16 cellular contexts compared by ENCODE assay signal in the genomic region with DNA sequence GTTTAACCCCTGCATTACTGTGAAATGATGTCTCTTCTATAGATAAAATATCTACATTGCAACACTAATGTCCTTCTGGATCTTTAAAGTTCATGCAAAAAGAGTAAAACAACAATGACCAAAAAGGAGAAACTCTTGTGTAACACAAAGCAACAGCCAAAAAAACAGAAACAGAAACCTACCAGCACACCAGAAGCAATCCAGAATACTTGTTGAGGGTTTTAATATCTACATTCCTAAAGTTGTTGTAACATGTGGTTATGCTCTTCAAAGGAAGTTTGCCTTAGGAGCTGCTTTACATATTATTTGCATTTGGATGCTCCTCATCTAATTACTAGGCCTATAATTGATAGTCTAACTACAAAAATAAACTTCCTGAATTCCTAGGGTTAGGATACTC.
DNase-seq lines count a peak whose midpoint lies in the region; ATAC-seq and TF ChIP-seq lines count a peak whose summit lies in the region.
"Had no signal": no experiment of that assay in that cellular context is flagged by ENCODE, and none has a peak within 500 bp of the region (broad histone marks: within the 10 kb centered on the region; RNA-seq: fewer than 3 reads in every experiment).

No MANE protein-coding gene starts in this region.

- CTCF ChIA-PET in Calu3 (lab: Charles Lee), result no interaction called here

- no peaks in the 10 kb centered on the region for H3K27me3 ChIP-seq in left lung
- H3K27me3 ChIP-seq: testis had no signal

- H3K4me1 ChIP-seq in left lung, result peaks cover 12 to 20% of the 10 kb centered on the region in 2 donors
- H3K4me1 ChIP-seq: prostate gland, testis had no signal

- H3K9me3 Mint-ChIP-seq in Calu3 (ENCODE audit: low read depth, unreplicated experiment), result no peaks in the 10 kb centered on the region
- H3K9me3 Mint-ChIP-seq: WTC11 had no signal

- no TSS peak for BruUV-seq in Calu3 (replicated peaks; lab: Mats Ljungman, UMichigan)

- TF ChIP-seq CTCF in AG09319 (IDR thresholded peaks at IDR 0.05; ENCODE audit: low read depth, low read length) (no peak), left lung (IDR thresholded peaks at IDR 0.05) (no peak), Calu3 (IDR thresholded peaks at IDR 0.05; ENCODE audit: unreplicated experiment) (no peak)

- H3K27me3 Mint-ChIP-seq in Calu3 (ENCODE audit: unreplicated experiment), result no peaks in the 10 kb centered on the region

- H3K36me3 Mint-ChIP-seq in Calu3 (ENCODE audit: insufficient read depth, unreplicated experiment), result no peaks in the 10 kb centered on the region
- H3K36me3 Mint-ChIP-seq: WTC11 had no signal

- no peak overlapping the region for H3K4me3 ChIP-seq in left lung
- H3K4me3 ChIP-seq: PC-9, prostate gland, testis had no signal

- H3K27ac Mint-ChIP-seq in Calu3 (ENCODE audit: unreplicated experiment), result no peak overlapping the region
- H3K27ac Mint-ChIP-seq: WTC11 had no signal

- in situ Hi-C loops in ACHN (cut with HindIII; ENCODE audit: low pct_ligation_motif_present, low pct_unique_long_range_greater_than_20kb, low sequenced_read_pairs), result no loop called here

- H3K36me3 ChIP-seq in left lung, result no peaks in the 10 kb centered on the region
- H3K36me3 ChIP-seq: prostate gland had no signal

- no peak overlapping the region for H3K4me3 Mint-ChIP-seq in Calu3 (ENCODE audit: low read depth, unreplicated experiment)
- H3K4me3 Mint-ChIP-seq: WTC11 had no signal

- DNase-seq in AG09319 (ENCODE audit: extremely low read depth, low read depth), result peak; percentile 46
- DNase-seq in LoVo (ENCODE audit: low spot score), result peak; percentile 13
- DNase-seq in amniotic epithelial cell (ENCODE audit: low read depth), result peak; percentile 94
- DNase-seq in left lung, result no peak
- no peak for DNase-seq in Calu3
- no peak for DNase-seq in GF-D8 (lab: John Stamatoyannopoulos, UW)
- DNase-seq in putamen (ENCODE audit: low spot score), result no peak
- no peak for DNase-seq in ACHN
- DNase-seq: caudate nucleus, left colon, NCI-H2081 treated with DMSO at 0.1 percent for 48 hours, testis had no signal

- H3K9me3 ChIP-seq in left lung, result no peaks in the 10 kb centered on the region
- H3K9me3 ChIP-seq: prostate gland, testis had no signal

- peak; percentile 57 for ATAC-seq in left lung
- ATAC-seq: left colon, WTC11 had no signal

- peak overlapping the region; percentile 9 to 13 for H3K27ac ChIP-seq in left lung
- H3K27ac ChIP-seq: C4-2B, PC-9, prostate gland, testis had no signal

- peaks cover 26% of the 10 kb centered on the region for H3K4me1 Mint-ChIP-seq in Calu3 (ENCODE audit: low read depth, unreplicated experiment)

- intact Hi-C loops in left lung (cut with DNase I) (no loop called here), Calu3 (cut with micrococcal nuclease; ENCODE audit: unreplicated experiment) (loop anchor here (5.0 kb wide), 1 partner anchor 70 kb away; no protein-coding TSS in a partner anchor)

Comparison
In these comparisons a context has a peak if more than half of its experiments do, and no peak if none do; other contexts are left out.
1. DNase-seq: peak in AG09319 (single experiment), LoVo (single experiment) and amniotic epithelial cell (single experiment); none in left lung (0 of 2), Calu3 (single experiment), GF-D8 (single experiment), putamen (single experiment) and ACHN (single experiment).